ENCODE assay signal across 1 cellular context in the genomic region with DNA sequence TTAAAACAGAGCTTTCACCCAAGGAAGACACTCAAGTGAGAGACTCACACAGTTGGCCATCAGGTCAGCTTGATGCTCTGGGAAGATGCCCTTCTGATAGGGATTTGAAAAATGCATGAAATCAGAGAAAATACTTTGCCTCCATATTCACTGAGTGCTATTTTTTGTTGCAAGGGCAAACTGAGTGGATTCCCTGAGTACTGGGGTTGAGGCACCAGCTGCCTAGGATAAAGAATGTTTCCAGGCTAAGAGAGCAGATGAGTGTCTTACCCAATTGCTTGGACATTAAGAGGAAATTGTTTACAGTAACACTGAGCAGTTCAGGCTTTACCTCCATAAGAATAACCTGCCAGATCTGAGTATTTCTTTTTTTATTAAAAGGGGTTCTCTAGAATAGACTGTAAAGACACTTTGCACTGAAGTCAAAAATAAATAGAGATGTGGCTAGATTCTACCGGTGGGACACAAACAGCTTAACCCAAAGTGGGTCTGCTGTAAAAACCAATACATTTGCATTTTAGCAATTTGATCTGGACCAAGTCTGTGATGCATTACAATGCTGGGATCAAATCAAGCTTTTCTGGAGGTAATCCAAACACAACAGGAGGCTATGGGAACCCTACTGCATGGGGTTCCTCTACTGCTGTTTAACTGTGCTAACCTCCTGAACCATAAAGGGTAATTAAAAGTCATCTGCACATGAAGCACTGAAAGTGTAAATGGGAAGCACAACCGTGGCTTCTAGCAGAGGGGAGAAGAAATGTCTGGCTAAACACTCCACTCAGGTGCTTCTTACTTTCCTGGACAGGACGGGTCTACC.
TF ChIP-seq lines count a peak whose summit lies in the region.

No MANE protein-coding gene starts in this region.

TF ChIP-seq in IMR-90, 13 proteins besides CTCF, POLR2A, EP300 and RAD21:
- no peak for TF ChIP-seq NFE2L2 (IDR thresholded peaks at IDR 0.05; ENCODE audit: low read depth, low read length)
- TF ChIP-seq, protein P1, sequence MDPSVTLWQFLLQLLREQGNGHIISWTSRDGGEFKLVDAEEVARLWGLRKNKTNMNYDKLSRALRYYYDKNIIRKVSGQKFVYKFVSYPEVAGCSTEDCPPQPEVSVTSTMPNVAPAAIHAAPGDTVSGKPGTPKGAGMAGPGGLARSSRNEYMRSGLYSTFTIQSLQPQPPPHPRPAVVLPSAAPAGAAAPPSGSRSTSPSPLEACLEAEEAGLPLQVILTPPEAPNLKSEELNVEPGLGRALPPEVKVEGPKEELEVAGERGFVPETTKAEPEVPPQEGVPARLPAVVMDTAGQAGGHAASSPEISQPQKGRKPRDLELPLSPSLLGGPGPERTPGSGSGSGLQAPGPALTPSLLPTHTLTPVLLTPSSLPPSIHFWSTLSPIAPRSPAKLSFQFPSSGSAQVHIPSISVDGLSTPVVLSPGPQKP (IDR thresholded peaks at IDR 0.05; ENCODE audit: borderline replicate concordance, low read depth, low read length), result no peak
- no peak for TF ChIP-seq MXI1 (IDR thresholded peaks at IDR 0.05; ENCODE audit: borderline replicate concordance, low read depth, low read length)
- no peak for TF ChIP-seq RCOR1 (IDR thresholded peaks at IDR 0.05; ENCODE audit: insufficient replicate concordance, low read length)
- no peak for TF ChIP-seq FOS (IDR thresholded peaks at IDR 0.05; ENCODE audit: low read depth, low read length)
